ENCODE assay signal across 8 cellular contexts in the genomic region with DNA sequence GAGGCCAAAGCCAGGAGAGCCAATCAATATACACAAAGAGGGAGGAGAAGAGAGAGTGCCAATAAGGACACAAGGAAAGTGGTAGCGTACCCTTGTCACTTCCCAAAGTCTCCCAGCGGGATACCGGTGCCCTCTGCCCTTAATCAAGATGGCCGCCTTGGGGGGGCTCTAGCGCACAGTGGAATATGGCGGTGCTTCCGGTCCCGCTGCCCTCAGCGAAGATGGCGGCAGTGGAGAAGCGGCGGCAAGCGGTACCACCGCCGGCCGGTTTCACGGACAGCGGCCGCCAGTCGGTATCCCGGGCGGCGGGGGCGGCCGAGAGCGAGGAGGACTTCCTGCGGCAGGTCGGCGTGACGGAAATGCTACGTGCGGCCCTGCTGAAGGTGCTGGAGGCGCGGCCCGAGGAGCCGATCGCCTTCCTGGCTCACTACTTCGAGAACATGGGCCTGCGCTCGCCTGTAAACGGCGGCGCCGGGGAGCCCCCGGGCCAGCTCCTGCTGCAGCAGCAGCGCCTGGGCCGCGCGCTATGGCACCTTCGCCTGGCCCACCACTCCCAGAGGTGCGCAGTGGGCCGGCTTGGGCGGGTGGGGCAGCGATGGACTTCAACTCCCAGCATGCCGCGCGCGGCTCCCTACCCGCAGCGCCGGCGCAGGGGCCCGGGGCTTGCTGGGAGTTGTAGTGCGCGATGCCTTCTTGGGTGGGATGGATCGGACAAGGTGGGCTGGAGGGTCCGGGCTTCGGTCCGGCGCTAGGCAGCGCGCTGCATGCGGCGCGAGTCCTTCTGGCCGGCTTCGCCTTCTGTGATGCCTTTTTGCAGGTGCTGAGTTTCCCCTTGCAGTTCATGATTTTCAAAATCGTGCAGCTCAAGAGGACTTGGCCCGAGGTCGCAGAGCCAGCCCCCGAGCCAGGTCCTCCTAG. TPM values are rescaled to one million over a fixed set of nuclear protein-coding genes. Genes with fewer than 3 reads are reported as not detected.
A peak's percentile ranks its signal among the peaks of the same experiment; 100 is the strongest.
DNase-seq lines count a peak whose midpoint lies in the region; ATAC-seq and TF ChIP-seq lines count a peak whose summit lies in the region.

TPGS1 (plus strand) TSS at position 212 of the 918 bp plus-strand sequence; CDS start at position 222, 10 bp downstream.

- H3K27me3 ChIP-seq in HUES6 (ENCODE audit: control insufficient read depth, insufficient read depth, low read length) = no peaks in the 10 kb centered on the region

- peak within 1 kb of the TSS; percentile 86 for H3K9ac ChIP-seq in HUES6 (ENCODE audit: low read length)

- peak within 1 kb of the TSS; percentile 87 for H3K4me3 Mint-ChIP-seq in activated T-helper 17 cell treated with anti-CD3 and anti-CD28 coated beads, Interleukin-2, amount 50 U/mL, for 72 hours
- H3K4me3 Mint-ChIP-seq in natural killer cell treated with Interleukin-12 subunit alpha and Interleukin-12 subunit beta and Interleukin-15 and Interleukin-18, amount 100 ng/mL, for 72 hours = peak within 1 kb of the TSS; percentile 93

- peak; percentile 45 for ATAC-seq in GM21390 (IDR thresholded peaks at IDR 0.05; ENCODE audit: unreplicated experiment)
- peak; percentile 68 for ATAC-seq in activated T-helper 17 cell treated with anti-CD3 and anti-CD28 coated beads, Interleukin-2, amount 50 U/mL, for 72 hours (replicated peaks)
- ATAC-seq in natural killer cell treated with Interleukin-12 subunit alpha and Interleukin-12 subunit beta and Interleukin-15 and Interleukin-18, amount 100 ng/mL, for 72 hours = peak; percentile 75 to 84
- peak; percentile 59 for ATAC-seq in stimulated activated naive CD8-positive, alpha-beta T cell treated with anti-CD3 and anti-CD28 coated beads, Interleukin-15, Interleukin-2, amounts not matched to agents 100 U/mL and 50 U/mL, for 24 hours

- peaks cover 20% of the 10 kb centered on the region for H3K4me1 ChIP-seq in HUES6 (ENCODE audit: control insufficient read depth, insufficient read depth, low read length)

- H3K36me3 ChIP-seq in HUES6 (ENCODE audit: control insufficient read depth, insufficient read depth, low read length) = no peaks in the 10 kb centered on the region

- TF ChIP-seq CTCF in fibroblast of mammary gland (conservative IDR thresholded peaks at IDR 0.05; ENCODE audit: control insufficient read depth, insufficient read depth, low read depth, low read length) = no peak

- H3K27ac Mint-ChIP-seq in activated T-helper 17 cell treated with anti-CD3 and anti-CD28 coated beads, Interleukin-2, amount 50 U/mL, for 72 hours = peak within 1 kb of the TSS; percentile 99
- H3K27ac Mint-ChIP-seq in natural killer cell treated with Interleukin-12 subunit alpha and Interleukin-12 subunit beta and Interleukin-15 and Interleukin-18, amount 100 ng/mL, for 72 hours = peak within 1 kb of the TSS; percentile 98 to 99

- H3K27me3 Mint-ChIP-seq in activated T-helper 17 cell treated with anti-CD3 and anti-CD28 coated beads, Interleukin-2, amount 50 U/mL, for 72 hours = no peaks in the 10 kb centered on the region
- no peaks in the 10 kb centered on the region for H3K27me3 Mint-ChIP-seq in natural killer cell treated with Interleukin-12 subunit alpha and Interleukin-12 subunit beta and Interleukin-15 and Interleukin-18, amount 100 ng/mL, for 72 hours

- H3K4me3 ChIP-seq in HUES6 (ENCODE audit: low read depth, low read length) (peak within 1 kb of the TSS; percentile 83), fibroblast of mammary gland (ENCODE audit: control insufficient read depth, low read depth, low read length) (peak within 1 kb of the TSS; percentile 80)

- H3K4me1 Mint-ChIP-seq in activated T-helper 17 cell treated with anti-CD3 and anti-CD28 coated beads, Interleukin-2, amount 50 U/mL, for 72 hours = peaks cover 22% of the 10 kb centered on the region
- peaks cover 32 to 39% of the 10 kb centered on the region in 2 donors for H3K4me1 Mint-ChIP-seq in natural killer cell treated with Interleukin-12 subunit alpha and Interleukin-12 subunit beta and Interleukin-15 and Interleukin-18, amount 100 ng/mL, for 72 hours (ENCODE audit: low read depth in 2 of 2)

- no peaks in the 10 kb centered on the region for H3K9me3 ChIP-seq in HUES6 (ENCODE audit: control insufficient read depth, insufficient read depth, low read depth, low read length)

- peak within 1 kb of the TSS; percentile 89 for H3K27ac ChIP-seq in HUES6 (ENCODE audit: low read depth, low read length)

- DNase-seq in DMS 273 treated with DMSO at 0.1 percent for 48 hours (lab: John Stamatoyannopoulos, UW) = peak; percentile 58
- DNase-seq in RKO (ENCODE audit: low spot score) = peak; percentile 84
- DNase-seq in fibroblast of mammary gland (ENCODE audit: low read depth) = peak; percentile 52
- DNase-seq in natural killer cell treated with Interleukin-12 subunit alpha and Interleukin-12 subunit beta and Interleukin-15 and Interleukin-18, amount 100 ng/mL, for 72 hours (ENCODE audit: low spot score) = peak; percentile 88
- peak; percentile 87 for DNase-seq in stimulated activated naive CD8-positive, alpha-beta T cell treated with anti-CD3 and anti-CD28 coated beads, Interleukin-15, Interleukin-2, amounts not matched to agents 100 U/mL and 50 U/mL, for 24 hours

- no peaks in the 10 kb centered on the region for H3K9me3 Mint-ChIP-seq in activated T-helper 17 cell treated with anti-CD3 and anti-CD28 coated beads, Interleukin-2, amount 50 U/mL, for 72 hours
- H3K9me3 Mint-ChIP-seq in natural killer cell treated with Interleukin-12 subunit alpha and Interleukin-12 subunit beta and Interleukin-15 and Interleukin-18, amount 100 ng/mL, for 72 hours = no peaks in the 10 kb centered on the region

- H3K36me3 Mint-ChIP-seq in activated T-helper 17 cell treated with anti-CD3 and anti-CD28 coated beads, Interleukin-2, amount 50 U/mL, for 72 hours (ENCODE audit: low read depth) = peaks cover 14% of the 10 kb centered on the region
- no peaks in the 10 kb centered on the region for H3K36me3 Mint-ChIP-seq in natural killer cell treated with Interleukin-12 subunit alpha and Interleukin-12 subunit beta and Interleukin-15 and Interleukin-18, amount 100 ng/mL, for 72 hours

RNA-seq across cellular contexts. Expression of gene TPGS1, which starts in this region (rescaled TPM):
- total RNA-seq in activated T-helper 17 cell treated with anti-CD3 and anti-CD28 coated beads, Interleukin-2, amount 50 U/mL, for 72 hours = 10 to 100 TPM in 1 of 2 donors, 1 to 10 TPM in 1; 6.3 to 14.1 TPM
- 10 to 100 TPM; 16.3 to 17.7 TPM for total RNA-seq in natural killer cell treated with Interleukin-12 subunit alpha and Interleukin-12 subunit beta and Interleukin-15 and Interleukin-18, amount 100 ng/mL, for 72 hours

Comparison
In these comparisons a context has a peak if more than half of its experiments do, and no peak if none do; other contexts are left out.
1. Peak in every context shown above with its lines: DNase-seq, ATAC-seq, H3K4me3 ChIP-seq and H3K27ac ChIP-seq.